8 cellular contexts compared by ENCODE assay signal in the genomic region with DNA sequence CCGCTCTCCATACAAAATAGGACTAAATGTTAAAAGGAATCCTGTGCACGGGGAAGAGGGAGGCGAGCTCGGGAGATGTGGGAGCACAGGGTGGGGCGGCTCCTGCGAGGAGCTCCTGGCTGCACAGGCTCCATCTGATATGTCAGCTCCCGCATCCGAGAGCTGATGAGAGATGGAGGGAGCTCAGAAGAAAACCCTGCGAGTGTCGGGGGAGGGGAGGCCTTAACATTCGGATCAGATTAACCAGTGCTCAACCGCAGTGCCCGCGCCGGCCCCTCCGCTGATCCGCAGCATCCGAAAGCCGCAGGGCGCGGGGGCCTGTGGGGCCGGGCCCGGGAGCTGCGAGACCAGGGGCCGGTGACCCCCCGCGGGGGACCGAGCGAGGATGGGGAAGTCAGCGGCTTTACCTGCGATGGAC. TPM values are rescaled to one million over a fixed set of nuclear protein-coding genes. Genes with fewer than 3 reads are reported as not detected.
DNase-seq lines count a peak whose midpoint lies in the region; FAIRE-seq and TF ChIP-seq lines count a peak whose summit lies in the region.

No MANE protein-coding gene starts in this region.

- peaks cover 0 to 20% of the 10 kb centered on the region in 2 donors for H3K4me1 ChIP-seq in right atrium auricular region

- H3K4me1 Mint-ChIP-seq in HFFc6 (ENCODE audit: low read depth) (peaks cover 33% of the 10 kb centered on the region), progenitor cell of endocrine pancreas (ENCODE audit: low read depth) (peaks cover 9% of the 10 kb centered on the region)

- no peaks in the 10 kb centered on the region for H3K9me3 Mint-ChIP-seq in HFFc6
- no peaks in the 10 kb centered on the region for H3K9me3 Mint-ChIP-seq in progenitor cell of endocrine pancreas (ENCODE audit: low read depth)

- DNase-seq in GM10266 (ENCODE audit: extremely low spot score) (peak; percentile 17), HFFc6 (peak; percentile 3), NCI-H526 treated with DMSO at 0.1 percent for 48 hours (lab: John Stamatoyannopoulos, UW) (peak; percentile 39), amniotic stem cell (lab: John Stamatoyannopoulos, UW) (peak; percentile 9), right atrium auricular region (ENCODE audit: low spot score) (no peak), progenitor cell of endocrine pancreas (ENCODE audit: low spot score, unreplicated experiment) (peak; percentile 17), RCC 7860 (ENCODE audit: low spot score) (no peak), NAMALWA (ENCODE audit: low spot score) (no peak)

- H3K36me3 Mint-ChIP-seq in HFFc6 (ENCODE audit: low read depth), result no peaks in the 10 kb centered on the region
- no peaks in the 10 kb centered on the region for H3K36me3 Mint-ChIP-seq in progenitor cell of endocrine pancreas (ENCODE audit: insufficient read depth)

- H3K4me3 Mint-ChIP-seq in HFFc6 (peak overlapping the region; percentile 93), progenitor cell of endocrine pancreas (ENCODE audit: low read depth) (peak overlapping the region; percentile 80)

- FAIRE-seq in RCC 7860 (lab: Jason Lieb, UNC), result no peak

- peak overlapping the region; percentile 6 for H3K27ac Mint-ChIP-seq in HFFc6
- peak overlapping the region; percentile 72 for H3K27ac Mint-ChIP-seq in progenitor cell of endocrine pancreas

- H3K36me3 ChIP-seq in right atrium auricular region, result no peaks in the 10 kb centered on the region

- H3K27ac ChIP-seq in right atrium auricular region, result peak overlapping the region in 1 of 2 donors; percentile 7

- no peak for TF ChIP-seq CTCF in GM10266 (IDR thresholded peaks at IDR 0.05; ENCODE audit: control insufficient read depth, insufficient read depth, low read depth, missing control alignments)
- TF ChIP-seq CTCF in HFFc6 (IDR thresholded peaks at IDR 0.05), result no peak
- TF ChIP-seq CTCF in right atrium auricular region (IDR thresholded peaks at IDR 0.05), result no peak
- TF ChIP-seq CTCF in progenitor cell of endocrine pancreas (IDR thresholded peaks at IDR 0.05; ENCODE audit: unreplicated experiment), result no peak

- peaks cover 0 to 3% of the 10 kb centered on the region in 2 donors for H3K27me3 ChIP-seq in right atrium auricular region

- H3K9me3 ChIP-seq in right atrium auricular region, result no peaks in the 10 kb centered on the region

- H3K4me3 ChIP-seq in right atrium auricular region, result peak overlapping the region; percentile 46 to 60

- H3K27me3 Mint-ChIP-seq in HFFc6 (ENCODE audit: insufficient read depth) (peaks cover 6% of the 10 kb centered on the region; the same call in 1 of the 2 replicates), progenitor cell of endocrine pancreas (peaks cover 20% of the 10 kb centered on the region)

RNA-seq across cellular contexts. Expression of a gene that starts 0.6 kb away (rescaled TPM):
- 1 to 10 TPM; 5.7 to 7.4 (median 6.7) TPM for total RNA-seq in HFFc6 (2021; fragmentation: NEBNext Ultra II Directional; extraction: Animal tissue kit (Norgen Biotek cat#: 25700))
- total RNA-seq in right atrium auricular region (1 to 10 TPM in 1 of 2 donors, under 1 TPM in 1; 0.44 to 1.4 TPM), progenitor cell of endocrine pancreas (5.9 and 6.2 TPM in 2 replicates)

RNA-seq across cellular contexts. Expression of a gene that starts 57.7 kb away (rescaled TPM):
- total RNA-seq in HFFc6 (2021; fragmentation: NEBNext Ultra II Directional; extraction: Animal tissue kit (Norgen Biotek cat#: 25700)), result 10 to 100 TPM; 10.9 to 26.1 (median 22.5) TPM
- total RNA-seq in right atrium auricular region (under 1 TPM; 0.08 to 0.52 TPM), progenitor cell of endocrine pancreas (20.6 and 22.1 TPM in 2 replicates)

Comparison
In these comparisons a context has a peak if more than half of its experiments do, and no peak if none do; other contexts are left out.
1. DNase-seq: peak in GM10266 (single experiment), HFFc6 (single experiment), NCI-H526 treated with DMSO at 0.1 percent for 48 hours (single experiment), amniotic stem cell (single experiment) and progenitor cell of endocrine pancreas (single experiment); none in right atrium auricular region (single experiment), RCC 7860 (single experiment) and NAMALWA (single experiment).
2. RNA of a gene that starts 57.7 kb away (total RNA-seq): 10.9 to 26.1 TPM in HFFc6 and 20.6 to 22.1 TPM in progenitor cell of endocrine pancreas; 0.08 to 0.52 TPM in right atrium auricular region; every median in the first group is over 4 times any median in the second.